Comparison of ENCODE assay signal across 29 cellular contexts in genomic region chr6:109052852-109053251, GRCh38. TPM values are rescaled to one million over a fixed set of nuclear protein-coding genes. Genes with fewer than 3 reads are reported as not detected.
DNase-seq lines count a peak whose midpoint lies in the region; ATAC-seq and TF ChIP-seq lines count a peak whose summit lies in the region.
"Had no signal": no experiment of that assay in that cellular context is flagged by ENCODE, and none has a peak within 500 bp of the region (broad histone marks: within the 10 kb centered on the region; RNA-seq: fewer than 3 reads in every experiment).

No MANE protein-coding gene starts in this region.

- intact Hi-C loops in Caco-2 (cut with micrococcal nuclease; ENCODE audit: unreplicated experiment) = no loop called here
- intact Hi-C loops in OCI-LY7 (cut with micrococcal nuclease; ENCODE audit: unreplicated experiment) = loop anchor here (5.0 kb wide), 1 partner anchor 141 kb away; no protein-coding TSS in a partner anchor
- intact Hi-C loops in psoas muscle (cut with DNase I) = no loop called here
- intact Hi-C loops in transverse colon (cut with DNase I; ENCODE audit: low total_unique reads) = no loop called here

- no peaks in the 10 kb centered on the region for H3K9me3 ChIP-seq in Caco-2
- H3K9me3 ChIP-seq in OCI-LY7 (ENCODE audit: low read length) = peaks cover 6% of the 10 kb centered on the region; the same call in 1 of the 2 replicates
- no peaks in the 10 kb centered on the region for H3K9me3 ChIP-seq in psoas muscle
- H3K9me3 ChIP-seq in transverse colon = peaks cover 0 to 2% of the 10 kb centered on the region in 2 donors
- H3K9me3 ChIP-seq: ascending aorta, BLaER1, gastroesophageal sphincter, SJSA1 had no signal

- H3K27me3 Mint-ChIP-seq in Caco-2 (ENCODE audit: insufficient read depth, unreplicated experiment) = no peaks in the 10 kb centered on the region
- H3K27me3 Mint-ChIP-seq: stimulated activated naive CD8-positive, alpha-beta T cell treated with anti-CD3 and anti-CD28 coated beads, Interleukin-15, Interleukin-2, amounts not matched to agents 100 ng/mL and 50 ng/mL, for 24 hours had no signal

- H3K27ac ChIP-seq in OCI-LY7 (ENCODE audit: low read depth, low read length, poor library complexity, severe bottlenecking) (no peak overlapping the region), psoas muscle (peak overlapping the region; percentile 77), transverse colon (no peak overlapping the region)
- H3K27ac ChIP-seq: ascending aorta, BLaER1, cardiac muscle cell, gastroesophageal sphincter, hepatocyte, neural progenitor cell, SJSA1 had no signal

- CTCF ChIA-PET in Caco-2 (lab: Charles Lee) = no interaction called here
- CTCF ChIA-PET in HEK293T (lab: Yijun Ruan, JAX) = no interaction called here
- CTCF ChIA-PET in OCI-LY7 (lab: Charles Lee; ENCODE audit: unreplicated experiment) = no interaction called here

- peak in 1 of 4 donors; percentile 16 for ATAC-seq in psoas muscle
- ATAC-seq: gastroesophageal sphincter, left cardiac atrium had no signal

- DNase-seq in Caco-2 = no peak
- DNase-seq in HEK293T (ENCODE audit: extremely low spot score) = no peak
- no peak for DNase-seq in OCI-LY7 (ENCODE audit: low spot score)
- DNase-seq in psoas muscle = no peak
- DNase-seq in COLO829 (ENCODE audit: low spot score) = no peak
- no peak for DNase-seq in transverse colon
- no peak for DNase-seq in SIG-M5 treated with dmso at 0.1 percent for 504 hours (lab: John Stamatoyannopoulos, UW; ENCODE audit: unreplicated experiment)
- DNase-seq: activated CD4-positive, alpha-beta T cell treated with anti-CD3 and anti-CD28 coated beads, Interleukin-2, amount 10 ng/mL, durations not matched to agents 24 days and 14 days; activated CD8-positive, alpha-beta memory T cell treated with anti-CD3 and anti-CD28 coated beads for 24 hours; activated gamma-delta T cell; activated naive CD8-positive, alpha-beta T cell treated with anti-CD3 and anti-CD28 coated beads, Interleukin-2, amount 10 ng/mL, durations not matched to agents 7 days and 5 days; activated T-cell treated with anti-CD3 and anti-CD28 coated beads, Interleukin-2, amount 50 U/mL, for 1 hour; COR-L47; DND-41; KBM-7; left cardiac atrium; NCI-H2029 treated with DMSO at 0.1 percent for 48 hours; NCI-H526; posterior cingulate gyrus; stimulated activated CD4-positive, alpha-beta T cell treated with anti-CD3 and anti-CD28 coated beads, Interleukin-1b, Interleukin-23, amount 100 ng/mL, for 48 hours; T1000 had no signal

- peaks cover 9% of the 10 kb centered on the region for H3K9me3 Mint-ChIP-seq in Caco-2 (ENCODE audit: unreplicated experiment)
- H3K9me3 Mint-ChIP-seq: stimulated activated naive CD8-positive, alpha-beta T cell treated with anti-CD3 and anti-CD28 coated beads, Interleukin-15, Interleukin-2, amounts not matched to agents 100 ng/mL and 50 ng/mL, for 24 hours had no signal

- no peak for TF ChIP-seq EP300 in transverse colon (IDR thresholded peaks at IDR 0.05; ENCODE audit: low read depth)

- BruUV-seq in Caco-2 (replicated peaks; lab: Mats Ljungman, UMichigan) = no TSS peak
- BruUV-seq in OCI-LY7 (replicated peaks; lab: Mats Ljungman, UMichigan) = no TSS peak

- peaks cover 42% of the 10 kb centered on the region for H3K4me1 Mint-ChIP-seq in Caco-2 (ENCODE audit: low read depth, unreplicated experiment)

- no peaks in the 10 kb centered on the region for H4K20me1 ChIP-seq in OCI-LY7 (ENCODE audit: insufficient read depth, low read length)
- H4K20me1 ChIP-seq: BLaER1 had no signal

- no peak for TF ChIP-seq CTCF in Caco-2 (IDR thresholded peaks at IDR 0.05; ENCODE audit: insufficient read depth in 1 of 2, low read depth in 1 of 2, low read length in 1 of 2, severe bottlenecking in 1 of 2, unreplicated experiment in 1 of 2)
- TF ChIP-seq CTCF in OCI-LY7 (conservative IDR thresholded peaks at IDR 0.05; ENCODE audit: low read length) = no peak
- TF ChIP-seq CTCF in psoas muscle (IDR thresholded peaks at IDR 0.05) = no peak
- no peak for TF ChIP-seq CTCF in transverse colon (IDR thresholded peaks at IDR 0.05)

- H3K4me3 Mint-ChIP-seq in Caco-2 (ENCODE audit: unreplicated experiment) = no peak overlapping the region
- H3K4me3 Mint-ChIP-seq: activated CD4-positive, alpha-beta T cell treated with anti-CD3 and anti-CD28 coated beads, Interleukin-2, amount 10 ng/mL, durations not matched to agents 24 days and 14 days; activated naive CD8-positive, alpha-beta T cell treated with anti-CD3 and anti-CD28 coated beads, Interleukin-2, amount 10 ng/mL, durations not matched to agents 7 days and 5 days; neural progenitor cell; stimulated activated naive CD8-positive, alpha-beta T cell treated with anti-CD3 and anti-CD28 coated beads, Interleukin-15, Interleukin-2, amounts not matched to agents 100 ng/mL and 50 ng/mL, for 24 hours had no signal

- H3K4me1 ChIP-seq in Caco-2 (peaks cover 47% of the 10 kb centered on the region), OCI-LY7 (ENCODE audit: insufficient read depth, low read length, poor library complexity, severe bottlenecking) (peaks cover 22% of the 10 kb centered on the region), psoas muscle (peaks cover 66% of the 10 kb centered on the region), transverse colon (peaks cover 5 to 17% (median 13%) of the 10 kb centered on the region in 4 donors)

- WGBS in psoas muscle, 3 donors = 67 to 78% (median 67%) methylated on average over 4 of the region's 4 CpGs
- WGBS in transverse colon (ENCODE audit: low coverage in 1 of 2), 2 donors = 76 to 91% methylated on average over 3 to 4 of the region's 4 CpGs

- H2AFZ ChIP-seq in OCI-LY7 (ENCODE audit: low read length) = no peak overlapping the region
- H2AFZ ChIP-seq: hepatocyte, neural progenitor cell had no signal

- no peaks in the 10 kb centered on the region for H3K36me3 ChIP-seq in Caco-2 (ENCODE audit: control insufficient read depth, insufficient read depth, low read length)
- H3K36me3 ChIP-seq in OCI-LY7 (ENCODE audit: insufficient read depth, low read length) = no peaks in the 10 kb centered on the region; the same call in 1 of the 2 replicates
- H3K36me3 ChIP-seq in psoas muscle (ENCODE audit: insufficient read depth in 1 of 2, low read depth in 1 of 2) = peaks cover 0 to 3% of the 10 kb centered on the region in 2 donors
- no peaks in the 10 kb centered on the region for H3K36me3 ChIP-seq in transverse colon
- H3K36me3 ChIP-seq: ascending aorta, BLaER1, cardiac muscle cell, gastroesophageal sphincter, neural progenitor cell, SJSA1 had no signal

- peak overlapping the region; percentile 42; the same call in 1 of the 2 replicates for H3K4me2 ChIP-seq in OCI-LY7 (ENCODE audit: low read length)
- H3K4me2 ChIP-seq: BLaER1, hepatocyte, neural progenitor cell had no signal

- in situ Hi-C loops in transverse colon (cut with MboI; ENCODE audit: low pct_ligation_motif_present in 1 of 4, low pct_unique_long_range_greater_than_20kb in 1 of 4, low sequenced_read_pairs in 3 of 4) = loop anchor here in 2 of 4 donors (25.0 kb wide), 2 partner anchors 141 to 216 kb away; partner anchors contain the start of gene ARMC2 (in 1 of the 2)

- H3K4me3 ChIP-seq in Caco-2 (ENCODE audit: low read depth, low read length) (no peak overlapping the region), OCI-LY7 (ENCODE audit: low read depth, low read length, poor library complexity, severe bottlenecking) (no peak overlapping the region), psoas muscle (no peak overlapping the region), transverse colon (no peak overlapping the region)
- H3K4me3 ChIP-seq: ascending aorta, BLaER1, cardiac muscle cell, gastroesophageal sphincter, hepatocyte, neural progenitor cell, SJSA1 had no signal

- H3K27me3 ChIP-seq in Caco-2 (replicated peaks; ENCODE audit: control insufficient read depth, insufficient read depth, low read length) (no peaks in the 10 kb centered on the region), psoas muscle (ENCODE audit: insufficient read depth in 3 of 3, low read length in 2 of 3) (no peaks in the 10 kb centered on the region), transverse colon (no peaks in the 10 kb centered on the region)
- H3K27me3 ChIP-seq: ascending aorta, BLaER1, cardiac muscle cell, gastroesophageal sphincter, hepatocyte, neural progenitor cell, SJSA1 had no signal

- H3K79me2 ChIP-seq in OCI-LY7 (ENCODE audit: insufficient read depth, low read depth, low read length) = no peaks in the 10 kb centered on the region; the same call in 1 of the 2 replicates

- peaks cover 4% of the 10 kb centered on the region for H3K36me3 Mint-ChIP-seq in Caco-2 (ENCODE audit: insufficient read depth, unreplicated experiment)

- POLR2A ChIA-PET in Caco-2 (lab: Charles Lee) (no interaction called here), HEK293T (lab: Yijun Ruan, JAX) (interaction anchor here (2.0 kb wide), 1 partner anchor 14 kb away, joined by 6 read pairs; no protein-coding TSS in a partner anchor), OCI-LY7 (lab: Charles Lee) (interaction anchor here (1.0 to 1.1 kb wide), 2 partner anchors 26 to 43 kb away, joined by 3 to 4 read pairs; no protein-coding TSS in a partner anchor)

- no peak for TF ChIP-seq POLR2A in transverse colon (IDR thresholded peaks at IDR 0.05)

- H3K27ac Mint-ChIP-seq in Caco-2 (ENCODE audit: unreplicated experiment) = peak overlapping the region; percentile 43
- H3K27ac Mint-ChIP-seq: activated CD4-positive, alpha-beta T cell treated with anti-CD3 and anti-CD28 coated beads, Interleukin-2, amount 10 ng/mL, durations not matched to agents 24 days and 14 days; activated naive CD8-positive, alpha-beta T cell treated with anti-CD3 and anti-CD28 coated beads, Interleukin-2, amount 10 ng/mL, durations not matched to agents 7 days and 5 days; stimulated activated naive CD8-positive, alpha-beta T cell treated with anti-CD3 and anti-CD28 coated beads, Interleukin-15, Interleukin-2, amounts not matched to agents 100 ng/mL and 50 ng/mL, for 24 hours had no signal

- no peaks in the 10 kb centered on the region for H3K9me2 ChIP-seq in OCI-LY7 (ENCODE audit: insufficient read depth, low read length)

TF ChIP-seq in HEK293T, 16 proteins besides CTCF, POLR2A, EP300 and RAD21 (continues in another document):
- TF ChIP-seq FOXK2 (IDR thresholded peaks at IDR 0.05) = no peak

RNA-seq across cellular contexts. Expression of gene SESN1, which starts 41.8 kb away (rescaled TPM):
- 21.9 and 25.3 TPM in 2 replicates for total RNA-seq in Caco-2 (2022)
- total RNA-seq in OCI-LY7 (2014; rRNA removed; shearing (Covaris generic)) = 7.7 and 10.8 TPM in 2 replicates
- 13.8 and 14.8 TPM in 2 replicates for total RNA-seq in OCI-LY7 (2022)
- 100 to 1,000 TPM in 2 of 4 donors, 10 to 100 TPM in 2; 44.4 to 113 (median 95.5) TPM for total RNA-seq in psoas muscle
- 100 to 1,000 TPM in 2 of 3 donors, 10 to 100 TPM in 1; 15.1 to 176 (median 101) TPM for polyA plus RNA-seq in psoas muscle
- 10 to 100 TPM; 43.1 to 73.4 (median 48.7) TPM for total RNA-seq in transverse colon

RNA-seq across cellular contexts. Expression of gene CEP57L1, which starts 42.5 kb away (rescaled TPM):
- total RNA-seq in Caco-2 (2022) (11.0 and 12.7 TPM in 2 replicates), OCI-LY7 (2022) (22.5 and 28.2 TPM in 2 replicates), psoas muscle (1 to 10 TPM; 6.4 to 8.6 (median 6.5) TPM), transverse colon (10 to 100 TPM in 2 of 4 donors, 1 to 10 TPM in 2; 1.9 to 29.5 (median 9.5) TPM)
- 22.7 and 26.7 TPM in 2 replicates for total RNA-seq in OCI-LY7 (2014; rRNA removed; shearing (Covaris generic))
- polyA plus RNA-seq in psoas muscle = 10 to 100 TPM in 1 of 3 donors, 1 to 10 TPM in 2; 5.1 to 20.7 (median 6.0) TPM
